In genomic region chr17:7394452-7395191, GRCh38 we compare ENCODE assay signal across 1 cellular context.
TF ChIP-seq lines count a peak whose summit lies in the region.

Gene PLSCR3, minus strand, starts transcription at chr17:7394525. Its CDS starts 415 bp downstream, at chr17:7394110.

TF ChIP-seq in K562, 482 proteins besides CTCF, POLR2A, EP300 and RAD21 (continued from another document and continues in another):
- TF ChIP-seq RNF219 (CRISPR knock-in tag; IDR thresholded peaks at IDR 0.05) (no peak), GATAD2B (IDR thresholded peaks at IDR 0.05; ENCODE audit: borderline replicate concordance) (peak; percentile 60), ZFP36 (IDR thresholded peaks at IDR 0.05; ENCODE audit: low read depth, low read length, partially characterized antibody) (no peak), ZNF57 (CRISPR knock-in tag; IDR thresholded peaks at IDR 0.05) (no peak), SPI1 (IDR thresholded peaks at IDR 0.05; ENCODE audit: borderline replicate concordance, low read depth, low read length) (no peak), STAG1 (CRISPR knock-in tag; IDR thresholded peaks at IDR 0.05; ENCODE audit: borderline replicate concordance) (no peak), PHF8 (IDR thresholded peaks at IDR 0.05; ENCODE audit: borderline replicate concordance, low read length) (peak; percentile 84; the same call in 1 of the 2 replicates), ZBTB11 (CRISPR knock-in tag; IDR thresholded peaks at IDR 0.05) (peak in 1 of 3 experiments; percentile 60; a peak in 1 of 6 replicates), ZNF717 (CRISPR knock-in tag; IDR thresholded peaks at IDR 0.05) (no peak), MCM7 (IDR thresholded peaks at IDR 0.05) (no peak), TAL1 (IDR thresholded peaks at IDR 0.05) (no peak), ARID3A (IDR thresholded peaks at IDR 0.05; ENCODE audit: borderline replicate concordance, low read depth, low read length) (no peak), MYNN (IDR thresholded peaks at IDR 0.05) (no peak), MYNN (CRISPR knock-in tag; IDR thresholded peaks at IDR 0.05) (no peak), SAFB (IDR thresholded peaks at IDR 0.05; ENCODE audit: borderline replicate concordance, low read depth, low read length) (no peak), KAT7 (CRISPR knock-in tag; IDR thresholded peaks at IDR 0.05; ENCODE audit: borderline replicate concordance) (peak; percentile 67; the same call in 1 of the 2 replicates), COPS2 (conservative IDR thresholded peaks at IDR 0.05) (no peak), ZNF449 (CRISPR knock-in tag; IDR thresholded peaks at IDR 0.05) (no peak), RBFOX2 (IDR thresholded peaks at IDR 0.05; ENCODE audit: low read depth, low read length) (peak; percentile 81), SREBF2 (CRISPR knock-in tag; IDR thresholded peaks at IDR 0.05) (no peak), BRF1 (IDR thresholded peaks at IDR 0.05; ENCODE audit: borderline replicate concordance, extremely low read depth, insufficient read length) (no peak), PHTF2 (CRISPR knock-in tag; IDR thresholded peaks at IDR 0.05) (no peak), FOXJ2 (tag; IDR thresholded peaks at IDR 0.05) (no peak), ASH1L (IDR thresholded peaks at IDR 0.05; ENCODE audit: borderline replicate concordance, low read depth, partially characterized antibody) (no peak), VEZF1 (CRISPR knock-in tag; IDR thresholded peaks at IDR 0.05) (0 out of 2 replicates have a peak, but pooled peaks have one; percentile 38), ATF7 (IDR thresholded peaks at IDR 0.05) (peak; percentile 17; the same call in 1 of the 2 replicates), POLR2B (IDR thresholded peaks at IDR 0.05; ENCODE audit: low read depth, partially characterized antibody) (no peak), ZNF512 (tag; IDR thresholded peaks at IDR 0.05) (no peak), ZNF3 (CRISPR knock-in tag; IDR thresholded peaks at IDR 0.05) (no peak), HNRNPL (IDR thresholded peaks at IDR 0.05; ENCODE audit: low read depth, low read length) (no peak), ZNF518B (CRISPR knock-in tag; IDR thresholded peaks at IDR 0.05) (no peak), TAF15 (IDR thresholded peaks at IDR 0.05; ENCODE audit: low read depth, low read length) (no peak), MXD1 (CRISPR knock-in tag; IDR thresholded peaks at IDR 0.05; ENCODE audit: borderline replicate concordance, poor library complexity, severe bottlenecking) (no peak), CC2D1A (IDR thresholded peaks at IDR 0.05) (no peak), ARID3B (CRISPR knock-in tag; IDR thresholded peaks at IDR 0.05; ENCODE audit: borderline replicate concordance) (no peak), FOXA3 (CRISPR knock-in tag; conservative IDR thresholded peaks at IDR 0.05 in 1 of 2, IDR thresholded peaks at IDR 0.05 in 1 of 2) (no peak), ZBTB9 (CRISPR knock-in tag; IDR thresholded peaks at IDR 0.05) (no peak), HDAC2 (IDR thresholded peaks at IDR 0.05) (no peak), NFIC (IDR thresholded peaks at IDR 0.05) (0 out of 2 replicates have a peak, but pooled peaks have one; percentile 4), BRD9 (IDR thresholded peaks at IDR 0.05; ENCODE audit: low read depth, partially characterized antibody) (no peak), KLF16 (IDR thresholded peaks at IDR 0.05) (no peak), NR1H2 (CRISPR knock-in tag; IDR thresholded peaks at IDR 0.05) (no peak)
